ENCODE assay signal across 8 cellular contexts in genomic region chr17:47280072-47280811, GRCh38. TPM values are rescaled to one million over a fixed set of nuclear protein-coding genes. Genes with fewer than 3 reads are reported as not detected.
DNase-seq lines count a peak whose midpoint lies in the region; ATAC-seq, FAIRE-seq and TF ChIP-seq lines count a peak whose summit lies in the region.
"Had no signal": no experiment of that assay in that cellular context is flagged by ENCODE, and none has a peak within 500 bp of the region (broad histone marks: within the 10 kb centered on the region; RNA-seq: fewer than 3 reads in every experiment).

No MANE protein-coding gene starts in this region.

- H3K9me3 ChIP-seq in Karpas-422 (ENCODE audit: low read length) (no peaks in the 10 kb centered on the region), upper lobe of right lung (no peaks in the 10 kb centered on the region)

- ATAC-seq in memory B cell (ENCODE audit: low read depth) (no peak), upper lobe of right lung (no peak), HG03520 (IDR thresholded peaks at IDR 0.05; ENCODE audit: unreplicated experiment) (no peak), GM21737 (IDR thresholded peaks at IDR 0.05; ENCODE audit: unreplicated experiment) (no peak)

- no peak for DNase-seq in Karpas-422
- DNase-seq in bronchial epithelial cell (ENCODE audit: low read depth), result no peak
- DNase-seq in memory B cell (ENCODE audit: low spot score in 2 of 2), result no peak
- no peak for DNase-seq in upper lobe of right lung
- DNase-seq in activated CD4-positive, alpha-beta T cell treated with anti-CD3 and anti-CD28 coated beads for 48 hours, result no peak
- DNase-seq: NCI-H1092 treated with DMSO at 0.1 percent for 48 hours had no signal

- H3K4me1 Mint-ChIP-seq in memory B cell, result peaks cover 41% of the 10 kb centered on the region

- peak overlapping the region; percentile 85; the same call in 1 of the 2 replicates for H3K27ac ChIP-seq in Karpas-422 (ENCODE audit: low read length)
- H3K27ac ChIP-seq in upper lobe of right lung, result peak overlapping the region; percentile 80

- no peaks in the 10 kb centered on the region for H3K9me2 ChIP-seq in Karpas-422 (replicated peaks; ENCODE audit: insufficient read depth, low read length)

- peak; percentile 18 for FAIRE-seq in bronchial epithelial cell (lab: Jason Lieb, UNC)

- H3K4me1 ChIP-seq in Karpas-422 (ENCODE audit: low read length), result peaks cover 62% of the 10 kb centered on the region
- peaks cover 52% of the 10 kb centered on the region for H3K4me1 ChIP-seq in upper lobe of right lung

- intact Hi-C loops in upper lobe of right lung (cut with DNase I), result no loop called here

- no peaks in the 10 kb centered on the region for H3K36me3 Mint-ChIP-seq in memory B cell

- H3K27me3 Mint-ChIP-seq in memory B cell, result no peaks in the 10 kb centered on the region

- H3K36me3 ChIP-seq in Karpas-422 (ENCODE audit: insufficient read depth, low read length), result no peaks in the 10 kb centered on the region
- H3K36me3 ChIP-seq in bronchial epithelial cell (ENCODE audit: control insufficient read depth, insufficient read depth, low read length), result no peaks in the 10 kb centered on the region
- H3K36me3 ChIP-seq in upper lobe of right lung, result no peaks in the 10 kb centered on the region

- no peaks in the 10 kb centered on the region for H3K27me3 ChIP-seq in Karpas-422 (ENCODE audit: low read length)
- H3K27me3 ChIP-seq in bronchial epithelial cell (ENCODE audit: control insufficient read depth, insufficient read depth, low read length), result no peaks in the 10 kb centered on the region
- H3K27me3 ChIP-seq in upper lobe of right lung, result no peaks in the 10 kb centered on the region

- no peak overlapping the region for H3K4me3 Mint-ChIP-seq in memory B cell

- no peaks in the 10 kb centered on the region for H4K20me1 ChIP-seq in Karpas-422 (ENCODE audit: insufficient read depth, low read depth, low read length)

- peak overlapping the region; percentile 92 for H3K27ac Mint-ChIP-seq in memory B cell

- no peak overlapping the region; the same call in 1 of the 2 replicates for H2AFZ ChIP-seq in Karpas-422 (ENCODE audit: low read length)

- no peaks in the 10 kb centered on the region for H3K79me2 ChIP-seq in Karpas-422 (ENCODE audit: low read length)

- no peaks in the 10 kb centered on the region for H3K9me3 Mint-ChIP-seq in memory B cell

- H3K9ac ChIP-seq in Karpas-422 (ENCODE audit: low read length), result no peak overlapping the region

- no peak for TF ChIP-seq CTCF in bronchial epithelial cell (IDR thresholded peaks at IDR 0.05; ENCODE audit: insufficient read depth, low read length, severe bottlenecking)
- TF ChIP-seq CTCF in upper lobe of right lung (IDR thresholded peaks at IDR 0.05), result no peak

- H3K4me2 ChIP-seq in Karpas-422 (ENCODE audit: low read depth, low read length, poor library complexity, severe bottlenecking), result no peak overlapping the region

- H3K4me3 ChIP-seq in Karpas-422 (ENCODE audit: low read length), result no peak overlapping the region
- H3K4me3 ChIP-seq in bronchial epithelial cell (ENCODE audit: low read depth, low read length), result no peak overlapping the region
- H3K4me3 ChIP-seq in upper lobe of right lung, result no peak overlapping the region

RNA-seq across cellular contexts. Expression of gene ITGB3, which starts 26.6 kb away (rescaled TPM):
- 16.4 and 19.6 TPM in 2 replicates for total RNA-seq in Karpas-422 (2014; rRNA removed; shearing (Covaris generic); ENCODE audit: low replicate concordance)
- total RNA-seq in bronchial epithelial cell, result 0.26 and 0.51 TPM in 2 replicates
- total RNA-seq in upper lobe of right lung, result 6.6 TPM

RNA-seq across cellular contexts. Expression of gene EFCAB13, which starts 43.5 kb away (rescaled TPM):
- total RNA-seq in Karpas-422 (2014; rRNA removed; shearing (Covaris generic); ENCODE audit: low replicate concordance), result 0.58 and 1.0 TPM in 2 replicates
- total RNA-seq in bronchial epithelial cell (0.26 and 5.1 TPM in 2 replicates), upper lobe of right lung (11.8 TPM)
